ENCODE assay signal across 14 cellular contexts in genomic region chr15:71055461-71055860, GRCh38. TPM values are rescaled to one million over a fixed set of nuclear protein-coding genes. Genes with fewer than 3 reads are reported as not detected.
DNase-seq lines count a peak whose midpoint lies in the region; ATAC-seq and TF ChIP-seq lines count a peak whose summit lies in the region.
"Had no signal": no experiment of that assay in that cellular context is flagged by ENCODE, and none has a peak within 500 bp of the region (broad histone marks: within the 10 kb centered on the region; RNA-seq: fewer than 3 reads in every experiment).

No MANE protein-coding gene starts in this region.

- no peaks in the 10 kb centered on the region for H4K20me1 ChIP-seq in GM23248 (ENCODE audit: insufficient read depth)

- DNase-seq in GM23248 = peak; percentile 71
- DNase-seq in NCI-H460 (ENCODE audit: extremely low read depth, low read depth) = peak; percentile 26
- peak; percentile 4 to 45 for DNase-seq in dermis microvascular lymphatic vessel endothelial cell (ENCODE audit: low read depth in 2 of 2)
- no peak for DNase-seq in mucosa of descending colon
- no peak for DNase-seq in activated CD4-positive, alpha-beta T cell treated with anti-CD3 and anti-CD28 coated beads for 4 hours
- DNase-seq in stimulated activated naive CD8-positive, alpha-beta T cell treated with anti-CD3 and anti-CD28 coated beads, Interleukin-15, Interleukin-2, amounts not matched to agents 100 U/mL and 50 U/mL, for 24 hours = no peak
- DNase-seq: caudate nucleus; CD4-positive, CD25-positive, alpha-beta regulatory T cell; NCI-H510A treated with DMSO at 0.1 percent for 48 hours; T-helper 1 cell had no signal

- H3K79me2 ChIP-seq in GM23248 (ENCODE audit: insufficient read depth) = no peaks in the 10 kb centered on the region
- H3K79me2 ChIP-seq: hepatocyte had no signal

- H3K4me3 ChIP-seq in GM23248 = no peak overlapping the region
- H3K4me3 ChIP-seq in mucosa of descending colon = no peak overlapping the region
- H3K4me3 ChIP-seq: hepatocyte had no signal

- H3K9me3 ChIP-seq in GM23248 (ENCODE audit: low read depth) (no peaks in the 10 kb centered on the region), mucosa of descending colon (no peaks in the 10 kb centered on the region)

- intact Hi-C loops in mucosa of descending colon (cut with DNase I, micrococcal nuclease) = no loop called here

- no peak overlapping the region for H3K9ac ChIP-seq in GM23248

- H3K36me3 ChIP-seq in GM23248 (ENCODE audit: low read depth) = peaks cover 7% of the 10 kb centered on the region; the same call in 1 of the 2 replicates
- H3K36me3 ChIP-seq in mucosa of descending colon (ENCODE audit: low read depth) = no peaks in the 10 kb centered on the region

- WGBS in GM23248 (ENCODE audit: low coverage in 1 of 2, low lambda C conversion rate in 2 of 2, missing lambda C conversion rate in 2 of 2), 2 experiments = 59 to 84% methylated on average over 1 of the region's 1 CpG

- H3F3A ChIP-seq in GM23248 (ENCODE audit: insufficient read depth) = peaks cover 30% of the 10 kb centered on the region

- H3K27ac ChIP-seq in GM23248 = peak overlapping the region; percentile 11; the same call in 1 of the 2 replicates
- H3K27ac ChIP-seq: hepatocyte had no signal

- H3K4me1 ChIP-seq in GM23248 (ENCODE audit: insufficient read depth) = peaks cover 46% of the 10 kb centered on the region
- peaks cover 8% of the 10 kb centered on the region for H3K4me1 ChIP-seq in mucosa of descending colon (ENCODE audit: low read depth)

- H3K4me2 ChIP-seq in GM23248 (ENCODE audit: unreplicated experiment) = no peak overlapping the region
- H3K4me2 ChIP-seq: hepatocyte had no signal

- TF ChIP-seq CTCF in mucosa of descending colon (IDR thresholded peaks at IDR 0.05) = no peak

- no peaks in the 10 kb centered on the region for H3K27me3 ChIP-seq in GM23248 (replicated peaks; ENCODE audit: insufficient read depth)
- H3K27me3 ChIP-seq: hepatocyte had no signal

- H2AFZ ChIP-seq in GM23248 = no peak overlapping the region
- H2AFZ ChIP-seq: hepatocyte had no signal

- in situ Hi-C loops in GM23248 (cut with MboI) = no loop called here

- ATAC-seq in mucosa of descending colon (peak; percentile 74), GM19035 (IDR thresholded peaks at IDR 0.05; ENCODE audit: unreplicated experiment) (no peak)
- ATAC-seq in stimulated activated naive CD8-positive, alpha-beta T cell treated with anti-CD3 and anti-CD28 coated beads, Interleukin-15, Interleukin-2, amounts not matched to agents 100 U/mL and 50 U/mL, for 24 hours = no peak
- ATAC-seq: activated CD4-positive, CD25-positive, alpha-beta regulatory T cell treated with anti-CD3 and anti-CD28 coated beads, Interleukin-2, amount 50 U/mL, for 24 hours; left lobe of liver had no signal

- no peaks in the 10 kb centered on the region; the same call in 1 of the 2 replicates for H3K9me2 ChIP-seq in GM23248 (ENCODE audit: insufficient read depth)

RNA-seq across cellular contexts. Expression of gene THSD4, which starts 59.8 kb away (rescaled TPM):
- 50.6 and 58.9 TPM in 2 replicates for total RNA-seq in GM23248 (2014; rRNA removed; shearing (Covaris generic))
- 13.3 and 14.2 TPM in 2 replicates for polyA plus RNA-seq in GM23248 (2016; fragmentation: Nextera tagmentation; extraction: Ambion mirVana)
- total RNA-seq in NCI-H460 (2014; rRNA removed; shearing (Covaris generic)) = 20.0 and 21.7 TPM in 2 replicates
- polyA plus RNA-seq in NCI-H460 (2014; cell fraction: nucleus; rRNA removed) = 4.0 and 9.3 TPM in 2 replicates
- total RNA-seq in dermis microvascular lymphatic vessel endothelial cell (13.1 and 25.4 TPM in 2 replicates), mucosa of descending colon (10 to 100 TPM; 18.3 to 46.2 (median 27.1) TPM)
- total RNA-seq: CD4-positive, CD25-positive, alpha-beta regulatory T cell had no signal
- polyA plus RNA-seq: CD4-positive, CD25-positive, alpha-beta regulatory T cell had no signal

Comparison
In these comparisons a context has a peak if more than half of its experiments do, and no peak if none do; other contexts are left out.
1. DNase-seq: peak in GM23248 (single experiment), NCI-H460 (single experiment) and dermis microvascular lymphatic vessel endothelial cell (2 of 2); none in mucosa of descending colon (0 of 3), activated CD4-positive, alpha-beta T cell treated with anti-CD3 and anti-CD28 coated beads for 4 hours (0 of 2) and stimulated activated naive CD8-positive, alpha-beta T cell treated with anti-CD3 and anti-CD28 coated beads, Interleukin-15, Interleukin-2, amounts not matched to agents 100 U/mL and 50 U/mL, for 24 hours (single experiment).